Comparison of ENCODE assay signal across 10 cellular contexts in genomic region chr15:48796930-48797329, GRCh38. TPM values are rescaled to one million over a fixed set of nuclear protein-coding genes. Genes with fewer than 3 reads are reported as not detected.
DNase-seq lines count a peak whose midpoint lies in the region; ATAC-seq and TF ChIP-seq lines count a peak whose summit lies in the region.
"Had no signal": no experiment of that assay in that cellular context is flagged by ENCODE, and none has a peak within 500 bp of the region (broad histone marks: within the 10 kb centered on the region; RNA-seq: fewer than 3 reads in every experiment).

No MANE protein-coding gene starts in this region.

- H3K36me3 Mint-ChIP-seq in activated CD8-positive, alpha-beta memory T cell treated with anti-CD3 and anti-CD28 coated beads, Interleukin-2, amount 10 ng/mL, durations not matched to agents 7 days and 5 days, result peaks cover 35% of the 10 kb centered on the region
- peaks cover 70% of the 10 kb centered on the region for H3K36me3 Mint-ChIP-seq in stimulated activated effector memory CD8-positive, alpha-beta T cell treated with anti-CD3 and anti-CD28 coated beads, Interleukin-12 subunit alpha, Interleukin-12 subunit beta, amount 100 ng/mL, for 72 hours

- no peak overlapping the region for H3K4me3 Mint-ChIP-seq in activated CD8-positive, alpha-beta memory T cell treated with anti-CD3 and anti-CD28 coated beads, Interleukin-2, amount 10 ng/mL, durations not matched to agents 7 days and 5 days
- H3K4me3 Mint-ChIP-seq in stimulated activated effector memory CD8-positive, alpha-beta T cell treated with anti-CD3 and anti-CD28 coated beads, Interleukin-12 subunit alpha, Interleukin-12 subunit beta, amount 100 ng/mL, for 72 hours, result no peak overlapping the region

- H3K4me3 ChIP-seq in epithelial cell of esophagus (ENCODE audit: low read length), result no peak overlapping the region

- H3K9me3 Mint-ChIP-seq in activated CD8-positive, alpha-beta memory T cell treated with anti-CD3 and anti-CD28 coated beads, Interleukin-2, amount 10 ng/mL, durations not matched to agents 7 days and 5 days (ENCODE audit: low read depth), result no peaks in the 10 kb centered on the region
- H3K9me3 Mint-ChIP-seq in stimulated activated effector memory CD8-positive, alpha-beta T cell treated with anti-CD3 and anti-CD28 coated beads, Interleukin-12 subunit alpha, Interleukin-12 subunit beta, amount 100 ng/mL, for 72 hours, result no peaks in the 10 kb centered on the region

- DNase-seq in activated CD8-positive, alpha-beta memory T cell treated with anti-CD3 and anti-CD28 coated beads, Interleukin-2, amount 10 ng/mL, durations not matched to agents 7 days and 5 days, result no peak
- no peak for DNase-seq in activated CD8-positive, alpha-beta memory T cell treated with anti-CD3 and anti-CD28 coated beads for 24 hours
- DNase-seq in epithelial cell of esophagus (ENCODE audit: low read depth) (peak; percentile 69), NCI-H187 (lab: John Stamatoyannopoulos, UW) (no peak)
- DNase-seq in stimulated activated effector memory CD8-positive, alpha-beta T cell treated with anti-CD3 and anti-CD28 coated beads, Interleukin-12 subunit alpha, Interleukin-12 subunit beta, amount 100 ng/mL, for 72 hours (ENCODE audit: low spot score in 2 of 2), result no peak
- no peak for DNase-seq in stimulated activated CD4-positive, alpha-beta T cell treated with anti-CD3 and anti-CD28 coated beads, Interleukin-15, amount 100 ng/mL, for 24 hours
- DNase-seq: AML-193, NCI-H748 treated with DMSO at 0.1 percent for 48 hours had no signal

- H3K4me1 Mint-ChIP-seq in activated CD8-positive, alpha-beta memory T cell treated with anti-CD3 and anti-CD28 coated beads, Interleukin-2, amount 10 ng/mL, durations not matched to agents 7 days and 5 days, result peaks cover 36% of the 10 kb centered on the region
- peaks cover 6% of the 10 kb centered on the region for H3K4me1 Mint-ChIP-seq in stimulated activated effector memory CD8-positive, alpha-beta T cell treated with anti-CD3 and anti-CD28 coated beads, Interleukin-12 subunit alpha, Interleukin-12 subunit beta, amount 100 ng/mL, for 72 hours

- no peaks in the 10 kb centered on the region for H3K27me3 Mint-ChIP-seq in activated CD8-positive, alpha-beta memory T cell treated with anti-CD3 and anti-CD28 coated beads, Interleukin-2, amount 10 ng/mL, durations not matched to agents 7 days and 5 days

- peak; percentile 61 for ATAC-seq in activated CD8-positive, alpha-beta memory T cell treated with anti-CD3 and anti-CD28 coated beads, Interleukin-2, amount 10 ng/mL, durations not matched to agents 7 days and 5 days
- ATAC-seq in HG03135 (IDR thresholded peaks at IDR 0.05; ENCODE audit: unreplicated experiment) (peak; percentile 43), GM21526 (IDR thresholded peaks at IDR 0.05; ENCODE audit: low FRiP score, unreplicated experiment) (no peak)
- peak; percentile 69 for ATAC-seq in stimulated activated effector memory CD8-positive, alpha-beta T cell treated with anti-CD3 and anti-CD28 coated beads, Interleukin-12 subunit alpha, Interleukin-12 subunit beta, amount 100 ng/mL, for 72 hours

- CTCF ChIA-PET in activated CD8-positive, alpha-beta memory T cell treated with anti-CD3 and anti-CD28 coated beads, Interleukin-2, amount 10 ng/mL, durations not matched to agents 7 days and 5 days (lab: Charles Lee), result no interaction called here

- TF ChIP-seq CTCF in epithelial cell of esophagus (IDR thresholded peaks at IDR 0.05; ENCODE audit: insufficient read depth, low read depth, low read length, missing control alignments), result no peak

- H3K27ac Mint-ChIP-seq in activated CD8-positive, alpha-beta memory T cell treated with anti-CD3 and anti-CD28 coated beads, Interleukin-2, amount 10 ng/mL, durations not matched to agents 7 days and 5 days, result peak overlapping the region; percentile 61
- peak overlapping the region; percentile 44 for H3K27ac Mint-ChIP-seq in stimulated activated effector memory CD8-positive, alpha-beta T cell treated with anti-CD3 and anti-CD28 coated beads, Interleukin-12 subunit alpha, Interleukin-12 subunit beta, amount 100 ng/mL, for 72 hours

RNA-seq across cellular contexts. Expression of gene CEP152, which starts 13.9 kb away (rescaled TPM):
- 10 to 100 TPM; 38.4 to 58.9 TPM for total RNA-seq in activated CD8-positive, alpha-beta memory T cell treated with anti-CD3 and anti-CD28 coated beads, Interleukin-2, amount 10 ng/mL, durations not matched to agents 7 days and 5 days
